In the genomic region with DNA sequence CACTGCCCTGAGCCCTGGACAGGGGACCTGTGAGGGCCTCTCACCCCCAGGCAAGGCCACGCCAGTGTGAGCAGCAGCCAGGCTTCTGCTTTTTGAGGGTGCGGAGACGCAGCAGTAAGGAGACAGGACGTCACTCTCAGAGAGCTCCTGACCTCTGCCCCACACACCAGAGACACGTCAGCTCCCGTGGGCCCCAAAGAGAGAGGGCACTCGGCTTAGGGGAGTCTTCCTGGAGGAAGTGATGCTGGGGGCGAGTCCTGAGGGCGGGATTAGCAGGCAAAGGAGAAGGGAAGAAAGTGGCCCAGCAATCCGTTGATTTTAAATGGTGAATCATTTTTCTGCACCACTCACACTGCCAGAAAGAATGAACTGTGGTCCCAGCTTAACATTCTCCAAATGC, we compare ENCODE assay signal across 1 cellular context.
TF ChIP-seq lines count a peak whose summit lies in the region.

No MANE protein-coding gene starts in this region.

TF ChIP-seq in SK-N-SH treated with all-trans-retinoic acid at 6 μM for 48 hours, 23 proteins besides CTCF, POLR2A, EP300 and RAD21 (continued from another document):
- TF ChIP-seq POU6F1 (CRISPR knock-in tag; IDR thresholded peaks at IDR 0.05; ENCODE audit: borderline replicate concordance, low read depth) (no peak), ZFP30 (CRISPR knock-in tag; IDR thresholded peaks at IDR 0.05) (no peak), SNAI2 (CRISPR knock-in tag; IDR thresholded peaks at IDR 0.05) (no peak), ZNF70 (CRISPR knock-in tag; IDR thresholded peaks at IDR 0.05) (no peak), ISL1 (CRISPR knock-in tag; IDR thresholded peaks at IDR 0.05) (no peak), GLIS3 (CRISPR knock-in tag; IDR thresholded peaks at IDR 0.05) (no peak)
- TF ChIP-seq, protein P1, sequence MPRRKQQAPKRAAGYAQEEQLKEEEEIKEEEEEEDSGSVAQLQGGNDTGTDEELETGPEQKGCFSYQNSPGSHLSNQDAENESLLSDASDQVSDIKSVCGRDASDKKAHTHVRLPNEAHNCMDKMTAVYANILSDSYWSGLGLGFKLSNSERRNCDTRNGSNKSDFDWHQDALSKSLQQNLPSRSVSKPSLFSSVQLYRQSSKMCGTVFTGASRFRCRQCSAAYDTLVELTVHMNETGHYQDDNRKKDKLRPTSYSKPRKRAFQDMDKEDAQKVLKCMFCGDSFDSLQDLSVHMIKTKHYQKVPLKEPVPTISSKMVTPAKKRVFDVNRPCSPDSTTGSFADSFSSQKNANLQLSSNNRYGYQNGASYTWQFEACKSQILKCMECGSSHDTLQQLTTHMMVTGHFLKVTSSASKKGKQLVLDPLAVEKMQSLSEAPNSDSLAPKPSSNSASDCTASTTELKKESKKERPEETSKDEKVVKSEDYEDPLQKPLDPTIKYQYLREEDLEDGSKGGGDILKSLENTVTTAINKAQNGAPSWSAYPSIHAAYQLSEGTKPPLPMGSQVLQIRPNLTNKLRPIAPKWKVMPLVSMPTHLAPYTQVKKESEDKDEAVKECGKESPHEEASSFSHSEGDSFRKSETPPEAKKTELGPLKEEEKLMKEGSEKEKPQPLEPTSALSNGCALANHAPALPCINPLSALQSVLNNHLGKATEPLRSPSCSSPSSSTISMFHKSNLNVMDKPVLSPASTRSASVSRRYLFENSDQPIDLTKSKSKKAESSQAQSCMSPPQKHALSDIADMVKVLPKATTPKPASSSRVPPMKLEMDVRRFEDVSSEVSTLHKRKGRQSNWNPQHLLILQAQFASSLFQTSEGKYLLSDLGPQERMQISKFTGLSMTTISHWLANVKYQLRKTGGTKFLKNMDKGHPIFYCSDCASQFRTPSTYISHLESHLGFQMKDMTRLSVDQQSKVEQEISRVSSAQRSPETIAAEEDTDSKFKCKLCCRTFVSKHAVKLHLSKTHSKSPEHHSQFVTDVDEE (CRISPR knock-in tag; IDR thresholded peaks at IDR 0.05): no peak
- TF ChIP-seq, protein P2, sequence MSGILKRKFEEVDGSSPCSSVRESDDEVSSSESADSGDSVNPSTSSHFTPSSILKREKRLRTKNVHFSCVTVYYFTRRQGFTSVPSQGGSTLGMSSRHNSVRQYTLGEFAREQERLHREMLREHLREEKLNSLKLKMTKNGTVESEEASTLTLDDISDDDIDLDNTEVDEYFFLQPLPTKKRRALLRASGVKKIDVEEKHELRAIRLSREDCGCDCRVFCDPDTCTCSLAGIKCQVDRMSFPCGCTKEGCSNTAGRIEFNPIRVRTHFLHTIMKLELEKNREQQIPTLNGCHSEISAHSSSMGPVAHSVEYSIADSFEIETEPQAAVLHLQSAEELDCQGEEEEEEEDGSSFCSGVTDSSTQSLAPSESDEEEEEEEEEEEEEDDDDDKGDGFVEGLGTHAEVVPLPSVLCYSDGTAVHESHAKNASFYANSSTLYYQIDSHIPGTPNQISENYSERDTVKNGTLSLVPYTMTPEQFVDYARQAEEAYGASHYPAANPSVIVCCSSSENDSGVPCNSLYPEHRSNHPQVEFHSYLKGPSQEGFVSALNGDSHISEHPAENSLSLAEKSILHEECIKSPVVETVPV (CRISPR knock-in tag; IDR thresholded peaks at IDR 0.05): no peak
TF ChIP-seq in SK-N-SH treated with all-trans-retinoic acid at 6 μM for 48 hours: peak in this region for 0.
